16 cellular contexts compared by ENCODE assay signal in genomic region chr7:12031186-12031585, GRCh38.
DNase-seq lines count a peak whose midpoint lies in the region; ATAC-seq and TF ChIP-seq lines count a peak whose summit lies in the region.
"Had no signal": no experiment of that assay in that cellular context is flagged by ENCODE, and none has a peak within 500 bp of the region (broad histone marks: within the 10 kb centered on the region; RNA-seq: fewer than 3 reads in every experiment).

No MANE protein-coding gene starts in this region.

- DNase-seq in AG10803 (ENCODE audit: low read depth) (peak; percentile 1), SJSA1 (ENCODE audit: low read depth in 1 of 2, low spot score in 2 of 2) (no peak), iris pigment epithelial cell (ENCODE audit: low read depth) (peak; percentile 25), kidney glomerular epithelial cell (lab: John Stamatoyannopoulos, UW) (no peak), H7 (no peak), AG08396 (ENCODE audit: low spot score) (no peak), upper lobe of right lung (no peak)
- DNase-seq: DMS153, NCI-H1105, NCI-H1694 treated with DMSO at 0.1 percent for 48 hours, NCI-H82, Peyer's patch, SHP77 treated with DMSO at 0.1 percent for 48 hours had no signal

- H3K4me3 ChIP-seq in AG10803 (ENCODE audit: low read length), result no peak overlapping the region
- no peak overlapping the region; the same call in 1 of the 2 replicates for H3K4me3 ChIP-seq in HUES48 (ENCODE audit: low read depth, low read length)
- H3K4me3 ChIP-seq in SJSA1, result no peak overlapping the region
- no peak overlapping the region for H3K4me3 ChIP-seq in H7 (ENCODE audit: insufficient read depth, low read depth, low read length)
- H3K4me3 ChIP-seq in upper lobe of right lung, result no peak overlapping the region
- H3K4me3 ChIP-seq: BLaER1 treated with 17β-estradiol and CSF1 and Interleukin-3, amounts not matched to agents 10 nM and 100 nM; Peyer's patch had no signal

- H3K4me1 ChIP-seq in HUES48 (ENCODE audit: control insufficient read depth, insufficient read depth, low read length) (peaks cover 27% of the 10 kb centered on the region; the same call in 1 of the 2 replicates), SJSA1 (replicated peaks) (peaks cover 20% of the 10 kb centered on the region), upper lobe of right lung (no peaks in the 10 kb centered on the region)
- H3K4me1 ChIP-seq: Peyer's patch had no signal

- H3K27ac ChIP-seq in HUES48 (ENCODE audit: low read depth, low read length) (peak overlapping the region; percentile 74), SJSA1 (peak overlapping the region; percentile 69), upper lobe of right lung (no peak overlapping the region)
- H3K27ac ChIP-seq: BLaER1 treated with 17β-estradiol and CSF1 and Interleukin-3, amounts not matched to agents 10 nM and 100 nM; KMS-11; Peyer's patch had no signal

- ATAC-seq in upper lobe of right lung, result no peak

- H3K9me3 ChIP-seq in HUES48 (ENCODE audit: control insufficient read depth, insufficient read depth, low read length) (no peaks in the 10 kb centered on the region), SJSA1 (replicated peaks) (no peaks in the 10 kb centered on the region), upper lobe of right lung (no peaks in the 10 kb centered on the region)
- H3K9me3 ChIP-seq: BLaER1 treated with 17β-estradiol and CSF1 and Interleukin-3, amounts not matched to agents 10 nM and 100 nM; Peyer's patch had no signal

- H3K36me3 ChIP-seq in HUES48 (ENCODE audit: control insufficient read depth, insufficient read depth, low read length) (no peaks in the 10 kb centered on the region), SJSA1 (no peaks in the 10 kb centered on the region), H7 (replicated peaks; ENCODE audit: control insufficient read depth, insufficient read depth, low read length) (no peaks in the 10 kb centered on the region), upper lobe of right lung (no peaks in the 10 kb centered on the region)
- H3K36me3 ChIP-seq: BLaER1 treated with 17β-estradiol and CSF1 and Interleukin-3, amounts not matched to agents 10 nM and 100 nM; Peyer's patch had no signal

- TF ChIP-seq CTCF in AG10803 (conservative IDR thresholded peaks at IDR 0.05; ENCODE audit: low read length) (no peak), upper lobe of right lung (IDR thresholded peaks at IDR 0.05) (no peak)

- intact Hi-C loops in upper lobe of right lung (cut with DNase I), result no loop called here

- H3K9ac ChIP-seq in HUES48 (ENCODE audit: low read depth, low read length), result no peak overlapping the region
- H3K9ac ChIP-seq: BLaER1 treated with 17β-estradiol and CSF1 and Interleukin-3, amounts not matched to agents 10 nM and 100 nM; KMS-11 had no signal

- no peaks in the 10 kb centered on the region for H3K27me3 ChIP-seq in HUES48 (ENCODE audit: control insufficient read depth, insufficient read depth, low read length)
- H3K27me3 ChIP-seq in SJSA1 (replicated peaks), result no peaks in the 10 kb centered on the region
- no peaks in the 10 kb centered on the region for H3K27me3 ChIP-seq in H7 (ENCODE audit: control insufficient read depth, insufficient read depth, low read length)
- H3K27me3 ChIP-seq in upper lobe of right lung, result no peaks in the 10 kb centered on the region
- H3K27me3 ChIP-seq: BLaER1 treated with 17β-estradiol and CSF1 and Interleukin-3, amounts not matched to agents 10 nM and 100 nM; Peyer's patch had no signal

Comparison
In these comparisons a context has a peak if more than half of its experiments do, and no peak if none do; other contexts are left out.
1. DNase-seq: peak in AG10803 (single experiment) and iris pigment epithelial cell (single experiment); none in SJSA1 (0 of 2), kidney glomerular epithelial cell (single experiment), H7 (single experiment), AG08396 (single experiment) and upper lobe of right lung (single experiment).